Comparison of ENCODE assay signal across 10 cellular contexts in the genomic region with DNA sequence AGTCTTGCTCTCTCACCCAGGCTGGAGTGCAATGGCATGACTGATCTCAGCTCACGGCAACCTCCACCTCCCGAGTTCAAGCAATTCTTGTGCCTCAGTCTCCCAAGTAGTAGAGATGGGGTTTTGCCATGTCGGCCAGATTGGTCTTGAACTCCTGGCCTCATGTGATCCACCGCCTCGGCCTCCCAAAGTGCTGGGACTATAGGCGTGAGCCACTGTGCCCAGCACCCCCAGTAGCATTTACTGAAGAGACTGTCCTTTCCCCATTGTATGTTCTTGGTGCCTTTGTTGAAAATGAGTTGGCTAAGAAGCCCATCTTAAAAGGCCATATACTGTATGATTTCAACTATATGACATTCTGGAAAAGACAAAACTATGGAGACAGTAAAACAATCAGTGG. TPM values are rescaled to one million over a fixed set of nuclear protein-coding genes. Genes with fewer than 3 reads are reported as not detected.
"Had no signal": no experiment of that assay in that cellular context is flagged by ENCODE, and none has a peak within 500 bp of the region (broad histone marks: within the 10 kb centered on the region; RNA-seq: fewer than 3 reads in every experiment).

No MANE protein-coding gene starts in this region.

RNA-seq across cellular contexts. Expression of gene PGA3, which starts 23.1 kb away (rescaled TPM):
- total RNA-seq: OCI-LY7, PC-3, PC-9, Peyer's patch, Right ventricle myocardium superior, RPMI7951, SJCRH30, SJSA1, SK-MEL-5 had no signal

RNA-seq across cellular contexts. Expression of gene PGA4, which starts 41.9 kb away (rescaled TPM):
- total RNA-seq: OCI-LY7, PC-3, PC-9, Peyer's patch, Right ventricle myocardium inferior, RPMI7951, SJCRH30, SJSA1, SK-MEL-5 had no signal
